In the genomic region with DNA sequence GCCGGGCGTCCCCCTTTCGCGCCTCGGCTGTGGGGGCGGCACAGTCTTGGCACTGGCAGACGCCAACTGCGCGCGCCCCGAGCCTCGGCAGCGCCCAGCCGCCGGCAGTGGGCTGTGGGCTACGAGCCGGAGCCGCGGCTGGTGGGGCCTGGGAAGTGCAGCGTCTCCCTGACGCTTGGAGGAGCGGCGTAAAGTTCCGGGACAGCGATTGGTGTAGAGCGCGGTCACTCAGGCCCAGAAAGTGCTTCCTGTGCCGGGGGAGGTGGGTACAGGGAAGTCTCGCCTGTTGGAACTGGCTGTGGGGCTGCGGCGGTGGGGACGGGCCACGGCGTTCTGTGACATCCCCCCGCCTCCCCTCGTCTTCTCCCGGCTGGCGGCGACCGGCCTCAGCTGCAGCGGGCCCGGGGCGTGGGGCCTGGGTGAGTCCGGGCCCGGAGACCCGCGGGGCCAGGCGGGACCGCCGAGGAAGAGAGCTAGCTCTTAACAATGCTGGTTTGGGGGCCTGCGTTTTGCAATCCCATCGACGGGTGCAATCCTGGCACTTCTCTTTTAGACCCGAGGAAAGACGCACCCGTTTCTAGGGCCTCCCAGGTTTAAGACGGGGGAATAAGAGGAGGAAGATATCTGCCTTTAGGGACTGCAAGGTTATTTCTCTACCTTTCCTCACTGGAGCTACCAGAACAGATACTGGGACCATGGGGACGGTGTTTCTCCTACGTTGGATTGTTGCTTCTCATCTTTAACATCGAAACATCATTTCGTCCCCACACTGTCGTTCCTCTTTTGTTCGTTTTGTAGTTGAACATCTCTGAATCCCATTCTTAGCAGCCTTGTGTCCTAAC, we compare ENCODE assay signal across 8 cellular contexts. TPM values are rescaled to one million over a fixed set of nuclear protein-coding genes. Genes with fewer than 3 reads are reported as not detected.
DNase-seq lines count a peak whose midpoint lies in the region; ATAC-seq and TF ChIP-seq lines count a peak whose summit lies in the region.

A gene (minus strand): TSS at position 157 of the 842 bp plus-strand sequence. CDS start 233 bp downstream, outside the sequence.
A gene (plus strand): TSS at position 265 of the 842 bp plus-strand sequence. CDS start 4,575 bp downstream, outside the sequence.

- peak within 1 kb of the TSS; percentile 97 for H3K4me3 ChIP-seq in GM12864 (ENCODE audit: low read depth, low read length)
- peak within 1 kb of the TSS; percentile 63 for H3K4me3 ChIP-seq in thymus (ENCODE audit: low read length)

- peaks cover 35% of the 10 kb centered on the region for H3K4me1 Mint-ChIP-seq in activated naive CD8-positive, alpha-beta T cell treated with anti-CD3 and anti-CD28 coated beads for 36 hours
- H3K4me1 Mint-ChIP-seq in glutamatergic neuron (ENCODE audit: low read depth, unreplicated experiment): peaks cover 10% of the 10 kb centered on the region
- H3K4me1 Mint-ChIP-seq in osteocyte (ENCODE audit: unreplicated experiment): peaks cover 32% of the 10 kb centered on the region

- peaks cover 7% of the 10 kb centered on the region for H3K36me3 Mint-ChIP-seq in activated naive CD8-positive, alpha-beta T cell treated with anti-CD3 and anti-CD28 coated beads for 36 hours
- H3K36me3 Mint-ChIP-seq in glutamatergic neuron (ENCODE audit: unreplicated experiment) (no peaks in the 10 kb centered on the region), osteocyte (ENCODE audit: unreplicated experiment) (peaks cover 8% of the 10 kb centered on the region)

- WGBS in thymus: under 1% methylated on average over 56 of the region's 63 CpGs

- H3K9me3 Mint-ChIP-seq in activated naive CD8-positive, alpha-beta T cell treated with anti-CD3 and anti-CD28 coated beads for 36 hours: no peaks in the 10 kb centered on the region
- no peaks in the 10 kb centered on the region for H3K9me3 Mint-ChIP-seq in glutamatergic neuron (ENCODE audit: unreplicated experiment)
- no peaks in the 10 kb centered on the region for H3K9me3 Mint-ChIP-seq in osteocyte (ENCODE audit: unreplicated experiment)

- H3K4me3 Mint-ChIP-seq in activated naive CD8-positive, alpha-beta T cell treated with anti-CD3 and anti-CD28 coated beads for 36 hours: peak within 1 kb of the TSS; percentile 88
- H3K4me3 Mint-ChIP-seq in glutamatergic neuron (ENCODE audit: unreplicated experiment) (peak within 1 kb of the TSS; percentile 97), osteocyte (ENCODE audit: unreplicated experiment) (peak within 1 kb of the TSS; percentile 90)

- no peaks in the 10 kb centered on the region for H3K27me3 Mint-ChIP-seq in activated naive CD8-positive, alpha-beta T cell treated with anti-CD3 and anti-CD28 coated beads for 36 hours
- peaks cover 2% of the 10 kb centered on the region for H3K27me3 Mint-ChIP-seq in glutamatergic neuron (ENCODE audit: unreplicated experiment)
- H3K27me3 Mint-ChIP-seq in osteocyte (ENCODE audit: unreplicated experiment): no peaks in the 10 kb centered on the region

- peak within 1 kb of the TSS; percentile 94 for H3K27ac ChIP-seq in thymus (ENCODE audit: low read depth)

- no peaks in the 10 kb centered on the region for H3K27me3 ChIP-seq in thymus (ENCODE audit: control insufficient read depth, insufficient read depth)

- no peaks in the 10 kb centered on the region for H3K9me3 ChIP-seq in thymus (ENCODE audit: control insufficient read depth)

- H3K27ac Mint-ChIP-seq in activated naive CD8-positive, alpha-beta T cell treated with anti-CD3 and anti-CD28 coated beads for 36 hours: peak within 1 kb of the TSS; percentile 95
- H3K27ac Mint-ChIP-seq in glutamatergic neuron (ENCODE audit: unreplicated experiment) (peak within 1 kb of the TSS; percentile 91), osteocyte (ENCODE audit: unreplicated experiment) (peak within 1 kb of the TSS; percentile 95)

- H3K4me1 ChIP-seq in thymus (ENCODE audit: control insufficient read depth, insufficient read depth, low read length): peaks cover 13% of the 10 kb centered on the region

- DNase-seq in GM12864 (ENCODE audit: low read depth): peak; percentile 97
- DNase-seq in NCI-H1105 (lab: John Stamatoyannopoulos, UW): peak; percentile 79
- peak; percentile 97 for DNase-seq in SKM-1 treated with dmso at 0.1 percent for 144 hours (lab: John Stamatoyannopoulos, UW; ENCODE audit: unreplicated experiment)
- peak; percentile 96 for DNase-seq in activated naive CD8-positive, alpha-beta T cell treated with anti-CD3 and anti-CD28 coated beads for 36 hours
- DNase-seq in glutamatergic neuron: peak; percentile 97
- peak; percentile 99 for DNase-seq in osteocyte (ENCODE audit: extremely low spot score, unreplicated experiment)

- TF ChIP-seq CTCF in GM12864 (IDR thresholded peaks at IDR 0.05; ENCODE audit: low read depth, low read length, missing control alignments) (peak; percentile 10), glutamatergic neuron (IDR thresholded peaks at IDR 0.05; ENCODE audit: partially characterized antibody, unreplicated experiment) (no peak), osteocyte (IDR thresholded peaks at IDR 0.05) (peak; percentile 29)

- ATAC-seq in HG02623 (IDR thresholded peaks at IDR 0.05; ENCODE audit: unreplicated experiment): peak; percentile 99

- no peaks in the 10 kb centered on the region for H3K36me3 ChIP-seq in thymus (ENCODE audit: control insufficient read depth, insufficient read depth)

RNA-seq across cellular contexts. Expression of the first gene that starts in this region (rescaled TPM):
- 10 to 100 TPM; 23.0 to 26.3 TPM for total RNA-seq in activated naive CD8-positive, alpha-beta T cell treated with anti-CD3 and anti-CD28 coated beads for 36 hours
- total RNA-seq in glutamatergic neuron (ENCODE audit: unreplicated experiment) (17.8 TPM), osteocyte (19.3 and 20.6 TPM in 2 replicates)
- polyA plus RNA-seq in thymus: 26.1 TPM

RNA-seq across cellular contexts. Expression of the second gene that starts in this region (rescaled TPM):
- total RNA-seq in activated naive CD8-positive, alpha-beta T cell treated with anti-CD3 and anti-CD28 coated beads for 36 hours: 10 to 100 TPM; 18.9 to 21.6 TPM
- total RNA-seq in glutamatergic neuron (ENCODE audit: unreplicated experiment) (56.2 TPM), osteocyte (37.3 and 43.0 TPM in 2 replicates)
- polyA plus RNA-seq in thymus: 32.8 TPM

Comparison
In these comparisons a context has a peak if more than half of its experiments do, and no peak if none do; other contexts are left out.
1. Peak in every context shown above with its lines: DNase-seq, ATAC-seq, H3K4me3 ChIP-seq and H3K27ac ChIP-seq.